Comparison of ENCODE assay signal across 8 cellular contexts in genomic region chr4:59818656-59819055, GRCh38.
DNase-seq lines count a peak whose midpoint lies in the region; ATAC-seq and TF ChIP-seq lines count a peak whose summit lies in the region.

No MANE protein-coding gene starts in this region.

- no peaks in the 10 kb centered on the region for H3F3A ChIP-seq in Loucy (ENCODE audit: low read depth)

- peak overlapping the region; percentile 50 for H3K4me2 ChIP-seq in Loucy (ENCODE audit: low read depth, low read length, poor library complexity, severe bottlenecking)
- no peak overlapping the region for H3K4me2 ChIP-seq in OCI-LY7 (ENCODE audit: low read length)

- TF ChIP-seq POLR2A in Peyer's patch (IDR thresholded peaks at IDR 0.05) = no peak

- no peaks in the 10 kb centered on the region for H3K4me1 ChIP-seq in Loucy (ENCODE audit: insufficient read depth, low read length, poor library complexity, severe bottlenecking)
- H3K4me1 ChIP-seq in foreskin keratinocyte = peaks cover 6% of the 10 kb centered on the region
- no peaks in the 10 kb centered on the region for H3K4me1 ChIP-seq in Peyer's patch
- H3K4me1 ChIP-seq in OCI-LY7 (ENCODE audit: insufficient read depth, low read length, poor library complexity, severe bottlenecking) = no peaks in the 10 kb centered on the region
- H3K4me1 ChIP-seq in left ventricle myocardium inferior = no peaks in the 10 kb centered on the region

- POLR2A ChIA-PET in OCI-LY7 (lab: Charles Lee) = no interaction called here

- H3K4me3 ChIP-seq in Loucy (ENCODE audit: low read length, poor library complexity, severe bottlenecking) = peak overlapping the region; percentile 65
- peak overlapping the region in 2 of 4 donors; percentile 8 to 32 for H3K4me3 ChIP-seq in Peyer's patch
- no peak overlapping the region for H3K4me3 ChIP-seq in OCI-LY7 (ENCODE audit: low read depth, low read length, poor library complexity, severe bottlenecking)
- no peak overlapping the region for H3K4me3 ChIP-seq in left ventricle myocardium inferior

- TF ChIP-seq CTCF in Loucy (conservative IDR thresholded peaks at IDR 0.05; ENCODE audit: low read length) = no peak
- no peak for TF ChIP-seq CTCF in foreskin keratinocyte (conservative IDR thresholded peaks at IDR 0.05)
- no peak for TF ChIP-seq CTCF in Peyer's patch (IDR thresholded peaks at IDR 0.05)
- no peak for TF ChIP-seq CTCF in OCI-LY7 (conservative IDR thresholded peaks at IDR 0.05; ENCODE audit: low read length)
- no peak for TF ChIP-seq CTCF in left ventricle myocardium inferior (IDR thresholded peaks at IDR 0.05; ENCODE audit: borderline replicate concordance)

- H2AFZ ChIP-seq in Loucy (ENCODE audit: low read length) (peak overlapping the region; percentile 90), OCI-LY7 (ENCODE audit: low read length) (no peak overlapping the region)

- CTCF ChIA-PET in OCI-LY7 (lab: Charles Lee; ENCODE audit: unreplicated experiment) = no interaction called here

- H3K36me3 ChIP-seq in Loucy (ENCODE audit: insufficient read depth, low read length) = no peaks in the 10 kb centered on the region
- H3K36me3 ChIP-seq in Peyer's patch = no peaks in the 10 kb centered on the region
- H3K36me3 ChIP-seq in OCI-LY7 (ENCODE audit: insufficient read depth, low read length) = no peaks in the 10 kb centered on the region
- H3K36me3 ChIP-seq in left ventricle myocardium inferior = no peaks in the 10 kb centered on the region

- peak; percentile 90 for ATAC-seq in GM21528 (IDR thresholded peaks at IDR 0.05; ENCODE audit: low FRiP score, unreplicated experiment)
- ATAC-seq in foreskin keratinocyte = peak; percentile 55

- BruUV-seq in OCI-LY7 (replicated peaks; lab: Mats Ljungman, UMichigan) = no TSS peak

- H3K9me2 ChIP-seq in Loucy (replicated peaks; ENCODE audit: low read depth, low read length) (no peaks in the 10 kb centered on the region), OCI-LY7 (ENCODE audit: insufficient read depth, low read length) (no peaks in the 10 kb centered on the region)

- H3K79me2 ChIP-seq in Loucy (ENCODE audit: insufficient read depth, low read length) (no peaks in the 10 kb centered on the region), OCI-LY7 (ENCODE audit: insufficient read depth, low read depth, low read length) (no peaks in the 10 kb centered on the region)

- H3K9ac ChIP-seq in Loucy (ENCODE audit: low read depth, low read length, poor library complexity, severe bottlenecking) = peak overlapping the region; percentile 53

- intact Hi-C loops in OCI-LY7 (cut with micrococcal nuclease; ENCODE audit: unreplicated experiment) = no loop called here
- intact Hi-C loops in left ventricle myocardium inferior (cut with micrococcal nuclease) = no loop called here

- DNase-seq in ELR (ENCODE audit: low read depth) = peak; percentile 48
- DNase-seq in foreskin keratinocyte = no peak
- no peak for DNase-seq in Peyer's patch
- DNase-seq in OCI-LY7 (ENCODE audit: low spot score) = no peak
- DNase-seq in retina = no peak
- DNase-seq in left ventricle myocardium inferior = no peak

- no peaks in the 10 kb centered on the region for H3K27me3 ChIP-seq in Loucy (ENCODE audit: insufficient read depth, low read length, poor library complexity, severe bottlenecking)
- H3K27me3 ChIP-seq in foreskin keratinocyte = no peaks in the 10 kb centered on the region
- H3K27me3 ChIP-seq in Peyer's patch = no peaks in the 10 kb centered on the region
- H3K27me3 ChIP-seq in left ventricle myocardium inferior (ENCODE audit: low read depth) = no peaks in the 10 kb centered on the region

- H3K9me3 ChIP-seq in Loucy (ENCODE audit: insufficient read depth, low read depth, low read length) (no peaks in the 10 kb centered on the region), Peyer's patch (no peaks in the 10 kb centered on the region), OCI-LY7 (ENCODE audit: low read length) (no peaks in the 10 kb centered on the region), left ventricle myocardium inferior (replicated peaks) (no peaks in the 10 kb centered on the region)

- H4K20me1 ChIP-seq in Loucy (ENCODE audit: insufficient read depth, low read length, poor library complexity, severe bottlenecking) = no peaks in the 10 kb centered on the region
- no peaks in the 10 kb centered on the region for H4K20me1 ChIP-seq in OCI-LY7 (ENCODE audit: insufficient read depth, low read length)

- H3K27ac ChIP-seq in foreskin keratinocyte (peak overlapping the region; percentile 28), Peyer's patch (no peak overlapping the region), OCI-LY7 (ENCODE audit: low read depth, low read length, poor library complexity, severe bottlenecking) (no peak overlapping the region), left ventricle myocardium inferior (replicated peaks) (no peak overlapping the region)
